1 cellular context compared by ENCODE assay signal in genomic region chr5:135304352-135305221, GRCh38.
TF ChIP-seq lines count a peak whose summit lies in the region.

No MANE protein-coding gene starts in this region.

TF ChIP-seq in HepG2, 621 proteins besides CTCF, POLR2A, EP300 and RAD21 (continued from another document and continues in another):
- TF ChIP-seq DRAP1 (CRISPR knock-in tag; IDR thresholded peaks at IDR 0.05) = no peak
- no peak for TF ChIP-seq ZNF280B (CRISPR knock-in tag; IDR thresholded peaks at IDR 0.05; ENCODE audit: borderline replicate concordance)
- no peak for TF ChIP-seq ZNF260 (CRISPR knock-in tag; IDR thresholded peaks at IDR 0.05; ENCODE audit: borderline replicate concordance, low read depth)
- TF ChIP-seq FUBP1 (CRISPR knock-in tag; IDR thresholded peaks at IDR 0.05; ENCODE audit: borderline replicate concordance) = no peak
- TF ChIP-seq THAP11 (CRISPR knock-in tag; IDR thresholded peaks at IDR 0.05) = no peak
- TF ChIP-seq ZSCAN9 (CRISPR knock-in tag; IDR thresholded peaks at IDR 0.05; ENCODE audit: borderline replicate concordance) = no peak
- TF ChIP-seq SRSF4 (IDR thresholded peaks at IDR 0.05; ENCODE audit: low read depth, low read length, poor library complexity, severe bottlenecking) = no peak
- peak; percentile 44; the same call in 1 of the 2 replicates for TF ChIP-seq ZNF609 (CRISPR knock-in tag; IDR thresholded peaks at IDR 0.05; ENCODE audit: borderline replicate concordance)
- TF ChIP-seq ZNF12 (CRISPR knock-in tag; IDR thresholded peaks at IDR 0.05) = no peak
- no peak for TF ChIP-seq PBX2 (CRISPR knock-in tag; IDR thresholded peaks at IDR 0.05)
- no peak for TF ChIP-seq RARG (CRISPR knock-in tag; IDR thresholded peaks at IDR 0.05; ENCODE audit: low read depth)
- TF ChIP-seq ZNF503 (CRISPR knock-in tag; IDR thresholded peaks at IDR 0.05) = 0 out of 2 replicates have a peak, but pooled peaks have one; percentile 12
- no peak for TF ChIP-seq ZNF496 (CRISPR knock-in tag; IDR thresholded peaks at IDR 0.05; ENCODE audit: insufficient replicate concordance)
- TF ChIP-seq ZNF326 (CRISPR knock-in tag; IDR thresholded peaks at IDR 0.05; ENCODE audit: borderline replicate concordance) = no peak
- TF ChIP-seq NAIF1 (CRISPR knock-in tag; IDR thresholded peaks at IDR 0.05; ENCODE audit: borderline replicate concordance) = no peak
- no peak for TF ChIP-seq AKAP8 (CRISPR knock-in tag; IDR thresholded peaks at IDR 0.05)
- TF ChIP-seq ZNF484 (CRISPR knock-in tag; IDR thresholded peaks at IDR 0.05; ENCODE audit: borderline replicate concordance, low read depth) = no peak
- no peak for TF ChIP-seq RFX5 (IDR thresholded peaks at IDR 0.05; ENCODE audit: low read depth, low read length)
- no peak for TF ChIP-seq FOXA1 (IDR thresholded peaks at IDR 0.05)
- TF ChIP-seq FOXA1 (CRISPR knock-in tag; IDR thresholded peaks at IDR 0.05) = peak; percentile 42; the same call in 1 of the 2 replicates
- TF ChIP-seq RBAK (CRISPR knock-in tag; IDR thresholded peaks at IDR 0.05) = no peak
- no peak for TF ChIP-seq AFF4 (CRISPR knock-in tag; IDR thresholded peaks at IDR 0.05)
- TF ChIP-seq NR2F6 (IDR thresholded peaks at IDR 0.05) = peak; percentile 70
- peak; percentile 84 for TF ChIP-seq NR2F6 (CRISPR knock-in tag; IDR thresholded peaks at IDR 0.05)
- TF ChIP-seq SNAPC4 (CRISPR knock-in tag; IDR thresholded peaks at IDR 0.05) = no peak
- TF ChIP-seq RXRA (CRISPR knock-in tag; IDR thresholded peaks at IDR 0.05) = peak; percentile 99
- TF ChIP-seq ZNF574 (CRISPR knock-in tag; IDR thresholded peaks at IDR 0.05) = no peak
- TF ChIP-seq ZNF432 (CRISPR knock-in tag; IDR thresholded peaks at IDR 0.05; ENCODE audit: borderline replicate concordance) = no peak
- TF ChIP-seq ZNF510 (CRISPR knock-in tag; IDR thresholded peaks at IDR 0.05; ENCODE audit: low read depth) = no peak
- no peak; the same call in 1 of the 2 replicates for TF ChIP-seq HDAC1 (CRISPR knock-in tag; IDR thresholded peaks at IDR 0.05)
- TF ChIP-seq KLF9 (CRISPR knock-in tag; IDR thresholded peaks at IDR 0.05; ENCODE audit: low read depth) = no peak
- peak; percentile 78 for TF ChIP-seq BCL6 (CRISPR knock-in tag; IDR thresholded peaks at IDR 0.05)
- no peak for TF ChIP-seq ZNF782 (CRISPR knock-in tag; IDR thresholded peaks at IDR 0.05; ENCODE audit: borderline replicate concordance)
